In genomic region chr19:43028866-43029265, GRCh38 we compare ENCODE assay signal across 34 cellular contexts. TPM values are rescaled to one million over a fixed set of nuclear protein-coding genes. Genes with fewer than 3 reads are reported as not detected.
"Had no signal": no experiment of that assay in that cellular context is flagged by ENCODE, and none has a peak within 500 bp of the region (broad histone marks: within the 10 kb centered on the region; RNA-seq: fewer than 3 reads in every experiment).

No MANE protein-coding gene starts in this region.

- H3K27me3 ChIP-seq: heart right ventricle, right atrium auricular region, suprapubic skin, transverse colon, upper lobe of right lung, uterus had no signal

- H3K27ac ChIP-seq: esophagus muscularis mucosa, heart right ventricle, left ventricle myocardium inferior, lower lobe of right lung, prostate gland, right atrium auricular region, suprapubic skin, transverse colon, upper lobe of right lung, uterus had no signal

- ATAC-seq: heart right ventricle; left colon; lower lobe of right lung; naive thymus-derived CD8-positive, alpha-beta T cell; sciatic nerve; stimulated activated naive CD8-positive, alpha-beta T cell treated with anti-CD3 and anti-CD28 coated beads, Interleukin-15, amount 100 ng/mL, for 72 hours; upper lobe of right lung had no signal

- H3K9me3 Mint-ChIP-seq: immature natural killer cell; stimulated activated naive CD8-positive, alpha-beta T cell treated with anti-CD3 and anti-CD28 coated beads, Interleukin-15, amount 100 ng/mL, for 72 hours had no signal

- H3K4me1 Mint-ChIP-seq: immature natural killer cell; nephron progenitor cell; stimulated activated naive CD8-positive, alpha-beta T cell treated with anti-CD3 and anti-CD28 coated beads, Interleukin-15, amount 100 ng/mL, for 72 hours had no signal

- H3K36me3 ChIP-seq: esophagus muscularis mucosa, heart right ventricle, left ventricle myocardium inferior, lower lobe of right lung, prostate gland, right atrium auricular region, suprapubic skin, transverse colon, upper lobe of right lung, uterus had no signal

- H3K4me3 ChIP-seq: esophagus muscularis mucosa, heart right ventricle, left ventricle myocardium inferior, lower lobe of right lung, prostate gland, right atrium auricular region, smooth muscle cell, suprapubic skin, transverse colon, upper lobe of right lung, uterus had no signal

- DNase-seq: dermis blood vessel endothelial cell; effector memory CD4-positive, alpha-beta T cell; foreskin melanocyte; glutamatergic neuron; heart right ventricle; hippocampal formation; immature natural killer cell; islet precursor cell; kidney glomerular epithelial cell; left colon; left ventricle myocardium inferior; lower lobe of right lung; naive thymus-derived CD8-positive, alpha-beta T cell; nephron progenitor cell; nucleus accumbens; stimulated activated CD4-positive, alpha-beta T cell treated with anti-CD3 and anti-CD28 coated beads, Interleukin-12 subunit alpha, Interleukin-12 subunit beta, amount 100 ng/mL, for 4 hours; stimulated activated CD4-positive, alpha-beta T cell treated with anti-CD3 and anti-CD28 coated beads, Interleukin-1b, Interleukin-23, amount 100 ng/mL, for 48 hours; stimulated activated CD4-positive, alpha-beta T cell treated with anti-CD3 and anti-CD28 coated beads, Interleukin-4, amount 100 ng/mL, for 1 hour; stimulated activated CD8-positive, alpha-beta memory T cell treated with anti-CD3 and anti-CD28 coated beads, Interleukin-4, amount 100 ng/mL, for 48 hours; stimulated activated naive CD4-positive, alpha-beta T cell; stimulated activated naive CD8-positive, alpha-beta T cell treated with anti-CD3 and anti-CD28 coated beads, Interleukin-15, amount 100 ng/mL, for 72 hours; transverse colon; upper lobe of right lung; uterus had no signal

- FAIRE-seq: endothelial cell of umbilical vein had no signal

- H3K9me3 ChIP-seq: esophagus muscularis mucosa, heart right ventricle, left ventricle myocardium inferior, lower lobe of right lung, prostate gland, right atrium auricular region, suprapubic skin, transverse colon, upper lobe of right lung, uterus had no signal

- H3K27ac Mint-ChIP-seq: immature natural killer cell; naive thymus-derived CD8-positive, alpha-beta T cell; nephron progenitor cell had no signal

- H3K4me3 Mint-ChIP-seq: immature natural killer cell; naive thymus-derived CD8-positive, alpha-beta T cell; nephron progenitor cell; stimulated activated naive CD8-positive, alpha-beta T cell treated with anti-CD3 and anti-CD28 coated beads, Interleukin-15, amount 100 ng/mL, for 72 hours had no signal

- H3K36me3 Mint-ChIP-seq: immature natural killer cell; naive thymus-derived CD8-positive, alpha-beta T cell had no signal

- H3K4me1 ChIP-seq: esophagus muscularis mucosa, heart right ventricle, left ventricle myocardium inferior, lower lobe of right lung, prostate gland, right atrium auricular region, transverse colon, upper lobe of right lung, uterus had no signal

RNA-seq across cellular contexts. Expression of gene PSG11, which starts 2.6 kb away (rescaled TPM):
- total RNA-seq: dermis blood vessel endothelial cell; endothelial cell of umbilical vein; epithelial cell of proximal tubule; esophagus muscularis mucosa; heart right ventricle; left colon; left ventricle myocardium inferior; lower lobe of right lung; mesenteric fat pad; naive thymus-derived CD8-positive, alpha-beta T cell; osteocyte; prostate gland; right atrium auricular region; sciatic nerve; smooth muscle cell; suprapubic skin; transverse colon; upper lobe of right lung; uterus had no signal

RNA-seq across cellular contexts. Expression of gene PSG2, which starts 53.6 kb away (rescaled TPM):
- total RNA-seq: dermis blood vessel endothelial cell; endothelial cell of umbilical vein; epithelial cell of proximal tubule; esophagus muscularis mucosa; heart right ventricle; left colon; left ventricle myocardium inferior; lower lobe of right lung; mesenteric fat pad; naive thymus-derived CD8-positive, alpha-beta T cell; osteocyte; prostate gland; right atrium auricular region; sciatic nerve; smooth muscle cell; transverse colon; upper lobe of right lung; uterus had no signal
